In genomic region chr11:75351541-75352416, GRCh38 we compare ENCODE assay signal across 8 cellular contexts. TPM values are rescaled to one million over a fixed set of nuclear protein-coding genes. Genes with fewer than 3 reads are reported as not detected.
DNase-seq lines count a peak whose midpoint lies in the region; ATAC-seq and TF ChIP-seq lines count a peak whose summit lies in the region.

Gene ARRB1, minus strand, starts transcription at chr11:75351661. Its CDS starts 54 bp downstream, at chr11:75351607.

- no peak within 1 kb of the TSS for H3K4ac ChIP-seq in H9 (ENCODE audit: low read depth, low read length)

- peak within 1 kb of the TSS; percentile 72 to 87 for H3K4me3 Mint-ChIP-seq in H9
- H3K4me3 Mint-ChIP-seq in osteocyte (ENCODE audit: unreplicated experiment): peak within 1 kb of the TSS; percentile 73

- H2BK12ac ChIP-seq in H9 (ENCODE audit: insufficient read length, low read depth, low read length): no peak within 1 kb of the TSS

- no peak within 1 kb of the TSS for H3K56ac ChIP-seq in H9 (ENCODE audit: insufficient read length, low read depth, low read length)

- no peak for DNase-seq in AG04449 (ENCODE audit: low read depth, low spot score)
- peak; percentile 88 for DNase-seq in H9
- peak; percentile 85 to 90 for DNase-seq in SJCRH30
- DNase-seq in activated naive CD4-positive, alpha-beta T cell treated with anti-CD3 and anti-CD28 coated beads, Interleukin-2, amount 50 U/mL, for 72 hours (ENCODE audit: low spot score in 2 of 2): peak; percentile 54 to 68
- peak in 38 of 42 donors; percentile 21 to 86 (median 66) for DNase-seq in head of caudate nucleus
- DNase-seq in osteocyte (ENCODE audit: extremely low spot score, unreplicated experiment): no peak
- peak; percentile 52 to 61 for DNase-seq in uterus
- DNase-seq in germinal center (ENCODE audit: low spot score): no peak

- peak within 1 kb of the TSS; percentile 5 for H3K18ac ChIP-seq in H9 (ENCODE audit: insufficient read length, low read depth, low read length)

- H4K5ac ChIP-seq in H9 (ENCODE audit: insufficient read length, low read depth, low read length): no peak within 1 kb of the TSS

- peak within 1 kb of the TSS; percentile 79 for H3K14ac ChIP-seq in H9 (ENCODE audit: insufficient read depth, low read length)

- TF ChIP-seq CTCF in AG04449 (IDR thresholded peaks at IDR 0.05; ENCODE audit: insufficient read depth, low read length, missing control alignments): peak; percentile 20
- TF ChIP-seq CTCF in H9 (conservative IDR thresholded peaks at IDR 0.05): peak; percentile 48; the same call in 1 of the 3 replicates
- TF ChIP-seq CTCF in osteocyte (IDR thresholded peaks at IDR 0.05): peak; percentile 12
- peak in 1 of 4 experiments; percentile 11 for TF ChIP-seq CTCF in uterus (IDR thresholded peaks at IDR 0.05)

- TF ChIP-seq POLR2A in uterus (IDR thresholded peaks at IDR 0.05): no peak

- H3K36me3 Mint-ChIP-seq in H9 (ENCODE audit: insufficient read depth in 1 of 3, low read depth in 3 of 3): no peaks in the 10 kb centered on the region
- H3K36me3 Mint-ChIP-seq in activated naive CD4-positive, alpha-beta T cell treated with anti-CD3 and anti-CD28 coated beads, Interleukin-2, amount 50 U/mL, for 72 hours: peaks cover 0 to 6% of the 10 kb centered on the region in 2 donors
- H3K36me3 Mint-ChIP-seq in osteocyte (ENCODE audit: unreplicated experiment): no peaks in the 10 kb centered on the region

- H3K9me3 Mint-ChIP-seq in H9: no peaks in the 10 kb centered on the region; a peak in 1 of 5 replicates
- H3K9me3 Mint-ChIP-seq in activated naive CD4-positive, alpha-beta T cell treated with anti-CD3 and anti-CD28 coated beads, Interleukin-2, amount 50 U/mL, for 72 hours: no peaks in the 10 kb centered on the region
- no peaks in the 10 kb centered on the region for H3K9me3 Mint-ChIP-seq in osteocyte (ENCODE audit: unreplicated experiment)

- no peak within 1 kb of the TSS for H2BK120ac ChIP-seq in H9 (ENCODE audit: low read depth, low read length, poor library complexity, severe bottlenecking)

- peaks cover 10% of the 10 kb centered on the region for H3K23me2 ChIP-seq in H9 (ENCODE audit: insufficient read length, low read depth, low read length, poor library complexity, severe bottlenecking)

- H3K27ac Mint-ChIP-seq in H9 (peak within 1 kb of the TSS in 1 of 3 experiments; percentile 40; a peak in 1 of 7 replicates), osteocyte (ENCODE audit: unreplicated experiment) (peak within 1 kb of the TSS; percentile 85)
- peak within 1 kb of the TSS; percentile 72 to 88 for H3K27ac Mint-ChIP-seq in activated naive CD4-positive, alpha-beta T cell treated with anti-CD3 and anti-CD28 coated beads, Interleukin-2, amount 50 U/mL, for 72 hours

- H4K91ac ChIP-seq in H9 (ENCODE audit: insufficient read length, low read depth, low read length): no peak within 1 kb of the TSS

- H3K4me3 ChIP-seq in AG04449 (ENCODE audit: low read depth, low read length) (peak within 1 kb of the TSS; percentile 70), SJCRH30 (peak within 1 kb of the TSS; percentile 99), uterus (peak within 1 kb of the TSS; percentile 45 to 76)

- H3K27me3 ChIP-seq in H9 (ENCODE audit: insufficient read depth, low read length) (peaks cover 2% of the 10 kb centered on the region; the same call in 1 of the 2 replicates), SJCRH30 (no peaks in the 10 kb centered on the region), uterus (no peaks in the 10 kb centered on the region)

- no CpG with 5 or more reads among the region's 95 CpGs for WGBS in H9 (ENCODE audit: extremely low coverage, insufficient read length, low lambda C conversion rate)

- H3T11ph ChIP-seq in H9 (ENCODE audit: low read length): no peak within 1 kb of the TSS

- no peaks in the 10 kb centered on the region for H4K20me1 ChIP-seq in H9 (ENCODE audit: control insufficient read depth, insufficient read depth, insufficient read length)

- POLR2A ChIA-PET in AG04449 (lab: Yijun Ruan, JAX): interaction anchor here (1.2 to 1.5 kb wide), 2 partner anchors 14 to 26 kb away, joined by 3 to 6 read pairs; no protein-coding TSS in a partner anchor

- H3K4me1 Mint-ChIP-seq in H9 (peaks cover 39 to 44% of the 10 kb centered on the region in 2 experiments), osteocyte (ENCODE audit: unreplicated experiment) (peaks cover 53% of the 10 kb centered on the region)

- H3K23ac ChIP-seq in H9 (ENCODE audit: insufficient read length, low read depth, low read length): no peak within 1 kb of the TSS

- H3K79me2 ChIP-seq in H9 (ENCODE audit: insufficient read depth, low read length): no peaks in the 10 kb centered on the region; the same call in 1 of the 2 replicates

- peak within 1 kb of the TSS; percentile 87 for H3K4me2 ChIP-seq in H9 (ENCODE audit: insufficient read depth, insufficient read length, low read length)

- no peak within 1 kb of the TSS for H4K8ac ChIP-seq in H9 (replicated peaks; ENCODE audit: insufficient read length, low read depth, low read length)

- no peak within 1 kb of the TSS for H2BK5ac ChIP-seq in H9 (ENCODE audit: insufficient read length, low read length)

- peak within 1 kb of the TSS; percentile 2 for H3K9ac ChIP-seq in H9 (ENCODE audit: extremely low read depth, insufficient read length, low read length)

- no peak within 1 kb of the TSS for H3K27ac ChIP-seq in H9 (ENCODE audit: insufficient read length, low read depth, low read length)
- H3K27ac ChIP-seq in SJCRH30: peak within 1 kb of the TSS; percentile 99
- H3K27ac ChIP-seq in uterus: peak within 1 kb of the TSS; percentile 88 to 91

- intact Hi-C loops in head of caudate nucleus (cut with DNase I): no loop called here
- intact Hi-C loops in uterus (cut with DNase I; ENCODE audit: low total_unique reads): no loop called here

- H2BK20ac ChIP-seq in H9 (ENCODE audit: low read depth, low read length, poor library complexity, severe bottlenecking): no peak within 1 kb of the TSS

- H3K9me3 ChIP-seq in H9 (ENCODE audit: control insufficient read depth, low read depth, low read length) (no peaks in the 10 kb centered on the region), SJCRH30 (replicated peaks) (no peaks in the 10 kb centered on the region), uterus (no peaks in the 10 kb centered on the region)

- peak; percentile 72 to 76 for ATAC-seq in activated naive CD4-positive, alpha-beta T cell treated with anti-CD3 and anti-CD28 coated beads, Interleukin-2, amount 50 U/mL, for 72 hours

- H2AK5ac ChIP-seq in H9 (ENCODE audit: insufficient read length, low read length): no peak within 1 kb of the TSS

- H3K27me3 Mint-ChIP-seq in H9 (ENCODE audit: low read depth): peaks cover 9% of the 10 kb centered on the region
- no peaks in the 10 kb centered on the region for H3K27me3 Mint-ChIP-seq in osteocyte (ENCODE audit: unreplicated experiment)

- no peaks in the 10 kb centered on the region for H3K79me1 ChIP-seq in H9 (ENCODE audit: insufficient read depth, low read depth, low read length, poor library complexity, severe bottlenecking)

- peaks cover 12% of the 10 kb centered on the region for H3K4me1 ChIP-seq in H9 (ENCODE audit: insufficient read depth, low read length)
- H3K4me1 ChIP-seq in SJCRH30: peaks cover 63% of the 10 kb centered on the region
- peaks cover 11 to 15% of the 10 kb centered on the region in 2 donors for H3K4me1 ChIP-seq in uterus

- H2AFZ ChIP-seq in H9 (ENCODE audit: low read length): no peak within 1 kb of the TSS

- CTCF ChIA-PET in AG04449 (lab: Yijun Ruan, JAX): interaction anchor here (1.3 to 4.2 kb wide), 5 partner anchors 10 to 68 kb away, joined by 3 to 16 read pairs (median 5); no protein-coding TSS in a partner anchor

- no peak within 1 kb of the TSS for H2BK15ac ChIP-seq in H9 (ENCODE audit: low read depth, low read length)

- H3K36me3 ChIP-seq in SJCRH30: peaks cover 13% of the 10 kb centered on the region
- no peaks in the 10 kb centered on the region for H3K36me3 ChIP-seq in uterus

RNA-seq across cellular contexts. Expression of gene ARRB1, which starts in this region (rescaled TPM):
- total RNA-seq in H9 (2021) (20.6 and 22.1 TPM in 2 replicates), osteocyte (11.3 and 13.2 TPM in 2 replicates), uterus (10 to 100 TPM; 23.1 to 61.8 (median 44.8) TPM)
- 112 and 121 TPM in 2 replicates for total RNA-seq in SJCRH30 (2014; rRNA removed; shearing (Covaris generic))
- 10 to 100 TPM; 11.5 to 28.9 TPM for total RNA-seq in activated naive CD4-positive, alpha-beta T cell treated with anti-CD3 and anti-CD28 coated beads, Interleukin-2, amount 50 U/mL, for 72 hours

Comparison
In these comparisons a context has a peak if more than half of its experiments do, and no peak if none do; other contexts are left out.
1. DNase-seq: peak in H9 (single experiment), SJCRH30 (2 of 2), activated naive CD4-positive, alpha-beta T cell treated with anti-CD3 and anti-CD28 coated beads, Interleukin-2, amount 50 U/mL, for 72 hours (2 of 2), head of caudate nucleus (38 of 42) and uterus (2 of 2); none in AG04449 (single experiment), osteocyte (single experiment) and germinal center (single experiment).
2. Peak in every context shown above with its lines, with median percentiles within 50 percentile points of each other: H3K4me3 ChIP-seq.